In the genomic region with DNA sequence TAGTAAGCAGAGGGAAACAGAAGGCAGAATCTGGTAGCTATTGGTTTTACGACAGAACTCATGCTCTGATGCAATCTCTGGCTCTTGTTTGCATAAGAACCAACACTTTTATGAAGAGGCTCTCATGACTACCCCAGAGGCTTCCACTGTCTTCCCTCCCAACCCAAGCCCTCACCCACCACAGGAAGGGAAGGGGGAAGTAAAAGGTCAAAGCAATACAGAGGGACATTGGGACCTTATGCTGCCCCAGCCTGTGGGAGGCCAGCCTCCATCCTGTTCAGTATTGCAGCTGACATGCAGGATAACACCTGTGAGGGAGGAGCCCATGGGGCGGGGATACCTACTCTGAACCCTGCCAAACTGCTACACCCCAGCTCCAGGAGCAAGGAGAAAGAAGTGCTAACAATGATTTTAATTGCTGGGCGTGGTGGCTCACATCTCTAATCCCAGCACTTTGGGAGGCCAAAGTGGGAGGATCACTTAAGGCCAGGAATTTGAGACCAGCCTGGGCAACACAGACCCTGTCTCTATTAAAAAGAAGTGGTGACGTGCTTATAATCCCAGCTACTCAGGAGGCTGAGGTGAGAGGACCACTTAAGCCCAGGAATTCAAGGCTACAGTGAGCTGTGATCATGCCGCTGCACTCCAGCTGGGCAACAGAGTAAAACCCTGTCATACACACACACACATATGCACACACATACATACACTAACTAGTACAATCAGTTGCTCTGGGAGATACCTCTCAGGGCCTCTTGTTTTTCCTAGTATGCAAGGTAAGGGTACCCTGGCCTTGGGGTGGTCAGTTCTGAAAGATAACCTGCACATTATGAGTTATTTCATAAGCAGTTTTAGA, we compare ENCODE assay signal across 10 cellular contexts. TPM values are rescaled to one million over a fixed set of nuclear protein-coding genes. Genes with fewer than 3 reads are reported as not detected.
DNase-seq lines count a peak whose midpoint lies in the region; ATAC-seq and FAIRE-seq lines count a peak whose summit lies in the region.
"Had no signal": no experiment of that assay in that cellular context is flagged by ENCODE, and none has a peak within 500 bp of the region (broad histone marks: within the 10 kb centered on the region; RNA-seq: fewer than 3 reads in every experiment).

No MANE protein-coding gene starts in this region.

- FAIRE-seq in small intestine (lab: Jason Lieb, UNC), result no peak

- H3K27ac Mint-ChIP-seq in T-helper 2 cell treated with Interferon-gamma antibody and Interleukin-4, amounts not matched to agents 5 μg/mL and 100 μg/mL, for 36 hours, result peak overlapping the region; percentile 68

- peaks cover 0 to 5% of the 10 kb centered on the region in 2 donors for H3K4me1 ChIP-seq in small intestine (ENCODE audit: control insufficient read depth in 2 of 2, insufficient read depth in 1 of 2, low read depth in 1 of 2, low read length in 1 of 2)

- no peaks in the 10 kb centered on the region for H3K9me3 ChIP-seq in small intestine (ENCODE audit: control insufficient read depth, low read depth)

- no peaks in the 10 kb centered on the region for H3K27me3 ChIP-seq in small intestine (ENCODE audit: control insufficient read depth in 2 of 2, insufficient read depth in 2 of 2, low read length in 2 of 2)

- no peaks in the 10 kb centered on the region for H3K27me3 Mint-ChIP-seq in T-helper 2 cell treated with Interferon-gamma antibody and Interleukin-4, amounts not matched to agents 5 μg/mL and 100 μg/mL, for 36 hours (ENCODE audit: low read depth)
- H3K27me3 Mint-ChIP-seq: CD4-positive, CD25-positive, alpha-beta regulatory T cell had no signal

- peaks cover 33% of the 10 kb centered on the region for H3K36me3 Mint-ChIP-seq in T-helper 2 cell treated with Interferon-gamma antibody and Interleukin-4, amounts not matched to agents 5 μg/mL and 100 μg/mL, for 36 hours (ENCODE audit: low read depth)

- H3K9me3 Mint-ChIP-seq in T-helper 2 cell treated with Interferon-gamma antibody and Interleukin-4, amounts not matched to agents 5 μg/mL and 100 μg/mL, for 36 hours, result no peaks in the 10 kb centered on the region
- H3K9me3 Mint-ChIP-seq: CD4-positive, CD25-positive, alpha-beta regulatory T cell had no signal

- 25 to 60% (median 36%) methylated on average over 5 of the region's 5 CpGs for WGBS in small intestine, 3 donors

- H3K4me3 ChIP-seq in small intestine (ENCODE audit: low read depth in 1 of 2, low read length in 2 of 2), result no peak overlapping the region

- peaks cover 43% of the 10 kb centered on the region for H3K4me1 Mint-ChIP-seq in T-helper 2 cell treated with Interferon-gamma antibody and Interleukin-4, amounts not matched to agents 5 μg/mL and 100 μg/mL, for 36 hours (ENCODE audit: low read depth)

- no peaks in the 10 kb centered on the region for H3K36me3 ChIP-seq in small intestine (ENCODE audit: control insufficient read depth in 2 of 2, insufficient read depth in 2 of 2, low read length in 2 of 2)

- H3K27ac ChIP-seq in small intestine (ENCODE audit: low read depth in 1 of 2, low read length in 1 of 2), result peak overlapping the region in 1 of 2 donors; percentile 26

- DNase-seq in T-helper 2 cell treated with Interferon-gamma antibody and Interleukin-4, amounts not matched to agents 5 μg/mL and 100 μg/mL, for 36 hours (ENCODE audit: low spot score), result no peak
- DNase-seq in T-helper 2 cell (no peak), NCI-H2171 (lab: John Stamatoyannopoulos, UW) (peak; percentile 3), T47D (ENCODE audit: low read depth in 1 of 2, low spot score in 1 of 2) (peak; percentile 48 to 80), small intestine (peak; percentile 57), activated gamma-delta T cell (lab: John Stamatoyannopoulos, UW) (no peak)
- DNase-seq: CD4-positive, CD25-positive, alpha-beta regulatory T cell; NCI-H446 treated with DMSO at 0.1 percent for 48 hours had no signal

- in situ Hi-C loops in T47D (cut with HindIII; ENCODE audit: low pct_unique_long_range_greater_than_20kb, low sequenced_read_pairs), result no loop called here

- ATAC-seq in GM21786 (IDR thresholded peaks at IDR 0.05; ENCODE audit: unreplicated experiment), result no peak
- no peak for ATAC-seq in HG02870 (IDR thresholded peaks at IDR 0.05; ENCODE audit: unreplicated experiment)

- peak overlapping the region; percentile 2 for H3K4me3 Mint-ChIP-seq in T-helper 2 cell treated with Interferon-gamma antibody and Interleukin-4, amounts not matched to agents 5 μg/mL and 100 μg/mL, for 36 hours

RNA-seq across cellular contexts. Expression of a gene that starts 9.5 kb away (rescaled TPM):
- 1 to 10 TPM; 1.1 to 7.0 (median 2.2) TPM for polyA plus RNA-seq in small intestine

RNA-seq across cellular contexts. Expression of a gene that starts 20.6 kb away (rescaled TPM):
- 1 to 10 TPM; 5.4 to 9.9 (median 7.2) TPM for polyA plus RNA-seq in small intestine

RNA-seq across cellular contexts. Expression of a gene that starts 45.2 kb away (rescaled TPM):
- polyA plus RNA-seq in small intestine, result 1 to 10 TPM; 4.5 to 7.4 (median 5.1) TPM

Comparison
In these comparisons a context has a peak if more than half of its experiments do, and no peak if none do; other contexts are left out.
1. DNase-seq: peak in NCI-H2171 (single experiment), T47D (2 of 2) and small intestine (single experiment); none in T-helper 2 cell treated with Interferon-gamma antibody and Interleukin-4, amounts not matched to agents 5 μg/mL and 100 μg/mL, for 36 hours (single experiment), T-helper 2 cell (0 of 5) and activated gamma-delta T cell (single experiment).